33 cellular contexts compared by ENCODE assay signal in genomic region chr20:63935447-63935846, GRCh38. TPM values are rescaled to one million over a fixed set of nuclear protein-coding genes. Genes with fewer than 3 reads are reported as not detected.
"Had no signal": no experiment of that assay in that cellular context is flagged by ENCODE, and none has a peak within 500 bp of the region (broad histone marks: within the 10 kb centered on the region; RNA-seq: fewer than 3 reads in every experiment).

No MANE protein-coding gene starts in this region.

- FAIRE-seq: RCC 7860 had no signal

- H3K4me3 Mint-ChIP-seq: activated CD4-positive, alpha-beta memory T cell treated with anti-CD3 and anti-CD28 coated beads, Interleukin-2, amount 10 ng/mL, durations not matched to agents 7 days and 5 days; activated CD4-positive, alpha-beta T cell treated with anti-CD3 and anti-CD28 coated beads for 36 hours; activated naive CD4-positive, alpha-beta T cell treated with anti-CD3 and anti-CD28 coated beads, Interleukin-2, amount 50 U/mL, for 24 hours; activated naive CD8-positive, alpha-beta T cell treated with anti-CD3 and anti-CD28 coated beads, Interleukin-2, amount 10 ng/mL, durations not matched to agents 7 days and 5 days; activated T-cell treated with anti-CD3 and anti-CD28 coated beads, Interleukin-2, amount 50 U/mL, for 24 hours; central memory CD8-positive, alpha-beta T cell had no signal

- H3K4me1 ChIP-seq: ascending aorta had no signal

- H3K9me3 ChIP-seq: ascending aorta had no signal

- H3K9ac ChIP-seq: KMS-11 had no signal

- H3K4me1 Mint-ChIP-seq: activated CD4-positive, alpha-beta T cell treated with anti-CD3 and anti-CD28 coated beads for 36 hours; activated naive CD4-positive, alpha-beta T cell treated with anti-CD3 and anti-CD28 coated beads, Interleukin-2, amount 50 U/mL, for 24 hours had no signal

- H3K27me3 ChIP-seq: ascending aorta, cardiac muscle cell had no signal

- DNase-seq: activated CD4-positive, alpha-beta memory T cell treated with anti-CD3 and anti-CD28 coated beads, Interleukin-2, amount 10 ng/mL, durations not matched to agents 7 days and 5 days; activated CD4-positive, alpha-beta T cell treated with anti-CD3 and anti-CD28 coated beads for 36 hours; activated CD4-positive, alpha-beta T cell treated with anti-CD3 and anti-CD28 coated beads, Interleukin-2, amount 50 U/mL, for 1 hour; activated gamma-delta T cell; activated naive CD4-positive, alpha-beta T cell treated with Interleukin-2 at 50 U/mL for 16 hours; activated naive CD8-positive, alpha-beta T cell treated with anti-CD3 and anti-CD28 coated beads, Interleukin-2, amount 10 ng/mL, durations not matched to agents 7 days and 5 days; activated T-cell treated with anti-CD3 and anti-CD28 coated beads, Interleukin-2, amount 50 U/mL, for 24 hours; amygdala; MM.1S; MV-4-11; NCI-H1092; NCI-H1436 treated with DMSO at 0.1 percent for 48 hours; NCI-H187; NCI-H2029 treated with DMSO at 0.1 percent for 48 hours; NCI-H2107; NCI-H2171; NCI-H510A; NCI-H526; NCI-H748 treated with DMSO at 0.1 percent for 48 hours; NK-92 treated with Interleukin-12 subunit alpha and Interleukin-12 subunit beta, amount 100 ng/mL, for 24 hours; PC-9; SHP77 treated with DMSO at 0.1 percent for 48 hours; SW 1271; T-helper 1 cell; T-helper 2 cell; T-helper 9 cell had no signal

- H3K27ac Mint-ChIP-seq: activated CD4-positive, alpha-beta T cell treated with anti-CD3 and anti-CD28 coated beads for 36 hours; activated naive CD4-positive, alpha-beta T cell treated with anti-CD3 and anti-CD28 coated beads, Interleukin-2, amount 50 U/mL, for 24 hours; activated T-helper 2 cell treated with anti-CD3 and anti-CD28 coated beads, Interferon-gamma antibody, Interleukin-2, Interleukin-4, amounts not matched to agents 10 μg/mL and 5 μg/mL and 100 μg/mL, durations not matched to agents 14 hours and 24 hours and 36 hours had no signal

- H3K27me3 Mint-ChIP-seq: activated CD4-positive, alpha-beta memory T cell treated with anti-CD3 and anti-CD28 coated beads, Interleukin-2, amount 10 ng/mL, durations not matched to agents 7 days and 5 days; activated CD4-positive, alpha-beta T cell treated with anti-CD3 and anti-CD28 coated beads for 36 hours; activated naive CD4-positive, alpha-beta T cell treated with anti-CD3 and anti-CD28 coated beads, Interleukin-2, amount 50 U/mL, for 24 hours; activated naive CD8-positive, alpha-beta T cell treated with anti-CD3 and anti-CD28 coated beads, Interleukin-2, amount 10 ng/mL, durations not matched to agents 7 days and 5 days; activated T-cell treated with anti-CD3 and anti-CD28 coated beads, Interleukin-2, amount 50 U/mL, for 24 hours; central memory CD8-positive, alpha-beta T cell had no signal

- H3K27ac ChIP-seq: ascending aorta, cardiac muscle cell, KMS-11, PC-9 had no signal

- H3K9me3 Mint-ChIP-seq: activated CD4-positive, alpha-beta memory T cell treated with anti-CD3 and anti-CD28 coated beads, Interleukin-2, amount 10 ng/mL, durations not matched to agents 7 days and 5 days; activated naive CD4-positive, alpha-beta T cell treated with anti-CD3 and anti-CD28 coated beads, Interleukin-2, amount 50 U/mL, for 24 hours; activated naive CD8-positive, alpha-beta T cell treated with anti-CD3 and anti-CD28 coated beads, Interleukin-2, amount 10 ng/mL, durations not matched to agents 7 days and 5 days; activated T-cell treated with anti-CD3 and anti-CD28 coated beads, Interleukin-2, amount 50 U/mL, for 24 hours; activated T-helper 2 cell treated with anti-CD3 and anti-CD28 coated beads, Interferon-gamma antibody, Interleukin-2, Interleukin-4, amounts not matched to agents 10 μg/mL and 5 μg/mL and 100 μg/mL, durations not matched to agents 14 hours and 24 hours and 36 hours; central memory CD8-positive, alpha-beta T cell had no signal

- H3K4me3 ChIP-seq: ascending aorta, cardiac muscle cell, PC-9 had no signal

- ATAC-seq: activated CD4-positive, alpha-beta T cell treated with anti-CD3 and anti-CD28 coated beads for 36 hours had no signal

RNA-seq across cellular contexts. Expression of gene SAMD10, which starts 44.0 kb away (rescaled TPM):
- total RNA-seq: ascending aorta had no signal
